Comparison of ENCODE assay signal across 9 cellular contexts in the genomic region with DNA sequence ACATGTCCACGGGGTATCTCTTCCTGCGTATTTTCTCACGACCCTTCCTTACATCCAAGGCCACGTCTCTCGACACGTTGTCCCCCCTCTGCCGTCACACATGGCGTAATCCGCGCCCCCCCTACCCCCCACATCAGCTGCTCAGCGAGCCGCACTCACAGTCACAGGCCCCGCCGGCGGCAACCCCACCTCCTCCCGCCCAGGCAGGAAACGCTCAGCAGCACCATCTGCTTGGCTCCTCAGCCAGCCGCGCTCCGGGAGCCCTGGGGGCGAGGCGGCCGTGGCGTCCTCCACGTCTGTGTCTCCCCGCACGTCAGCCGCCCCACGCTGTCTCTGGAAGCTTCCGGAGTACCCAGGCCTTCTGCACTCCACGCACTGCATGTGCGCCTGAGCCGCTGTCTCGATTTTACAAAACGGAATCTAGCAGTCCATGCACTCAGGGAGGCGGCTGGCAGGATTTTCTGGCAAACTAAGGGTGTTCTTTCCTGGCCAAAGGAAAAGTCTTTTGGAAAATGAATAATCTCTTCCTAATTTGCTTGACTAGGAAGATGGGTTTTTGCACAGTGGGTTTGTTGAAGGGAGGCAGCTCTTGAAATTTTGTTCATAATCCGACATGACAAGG.
A peak's percentile ranks its signal among the peaks of the same experiment; 100 is the strongest.
DNase-seq lines count a peak whose midpoint lies in the region; ATAC-seq, FAIRE-seq and TF ChIP-seq lines count a peak whose summit lies in the region.
"Had no signal": no experiment of that assay in that cellular context is flagged by ENCODE, and none has a peak within 500 bp of the region (broad histone marks: within the 10 kb centered on the region; RNA-seq: fewer than 3 reads in every experiment).

No MANE protein-coding gene starts in this region.

- CTCF ChIA-PET in IMR-90 (lab: Yijun Ruan, JAX) = no interaction called here

- no peak for TF ChIP-seq POLR2A in IMR-90 (IDR thresholded peaks at IDR 0.05; ENCODE audit: low read depth, low read length)

- H3K14ac ChIP-seq in IMR-90 (replicated peaks; ENCODE audit: low read depth, low read length) = peak overlapping the region; percentile 79

- H4K8ac ChIP-seq in IMR-90 (ENCODE audit: low read depth in 2 of 2, low read length in 2 of 2) = peak overlapping the region; percentile 86

- no peak for FAIRE-seq in GM18507 (lab: Jason Lieb, UNC)

- peak overlapping the region; percentile 87 for H2BK120ac ChIP-seq in IMR-90 (ENCODE audit: low read depth, low read length)

- H2BK20ac ChIP-seq in IMR-90 (ENCODE audit: low read depth, low read length) = peak overlapping the region; percentile 55

- H4K91ac ChIP-seq in IMR-90 (ENCODE audit: insufficient read depth, low read depth, low read length) = peak overlapping the region; percentile 71

- peak overlapping the region; percentile 90 for H3K4ac ChIP-seq in IMR-90 (ENCODE audit: low read depth, low read length)

- H3K27ac ChIP-seq in IMR-90 (ENCODE audit: insufficient read depth, low read length) (peak overlapping the region; percentile 80), caudate nucleus (ENCODE audit: low read depth, low read length) (peak overlapping the region; percentile 82)
- H3K27ac ChIP-seq: cardiac muscle cell had no signal

- H3K4me3 ChIP-seq in IMR-90 (ENCODE audit: insufficient read depth, low read depth, low read length) = no peak overlapping the region
- H3K4me3 ChIP-seq: cardiac muscle cell had no signal

- 21% methylated on average over 27 of the region's 37 CpGs; no CpG with 5 or more reads in 1 of the 2 experiments for WGBS in IMR-90 (ENCODE audit: extremely low coverage in 2 of 2, insufficient read length in 1 of 2), 2 experiments

- TF ChIP-seq CTCF in IMR-90 (conservative IDR thresholded peaks at IDR 0.05; ENCODE audit: low read depth, low read length) = 0 out of 2 replicates have a peak, but pooled peaks have one; percentile 9

- dilution Hi-C loops in IMR-90 (cut with HindIII; ENCODE audit: low sequenced_read_pairs, unreplicated experiment) = no loop called here

- POLR2A ChIA-PET in IMR-90 (lab: Charles Lee; ENCODE audit: unreplicated experiment) = no interaction called here

- peaks cover 10% of the 10 kb centered on the region for H3K4me1 ChIP-seq in IMR-90 (ENCODE audit: control insufficient read depth, insufficient read depth, low read length)

- H3K18ac ChIP-seq in IMR-90 (ENCODE audit: low read depth, low read length) = peak overlapping the region; percentile 33

- no peaks in the 10 kb centered on the region; a peak in 1 of 4 replicates for H3K79me1 ChIP-seq in IMR-90 (ENCODE audit: low read depth in 1 of 2, low read length in 2 of 2)

- peak overlapping the region; percentile 71; the same call in 2 of the 3 replicates for H2BK15ac ChIP-seq in IMR-90 (ENCODE audit: low read depth, low read length)

- intact Hi-C loops in IMR-90 (cut with micrococcal nuclease) = loop anchor here (1.0 kb wide), 1 partner anchor 29 kb away; no protein-coding TSS in a partner anchor

- H3K27me3 ChIP-seq in IMR-90 (ENCODE audit: control insufficient read depth, insufficient read depth, low read length) = no peaks in the 10 kb centered on the region
- H3K27me3 ChIP-seq: cardiac muscle cell had no signal

- H2AK5ac ChIP-seq in IMR-90 (ENCODE audit: low read depth, low read length) = 0 out of 2 replicates have a peak overlapping the region, but pooled peaks have one; percentile 22

- H3K56ac ChIP-seq in IMR-90 (ENCODE audit: extremely low read depth, insufficient read depth, low read length) = peak overlapping the region; percentile 72; the same call in 1 of the 2 replicates

- H2AK9ac ChIP-seq in IMR-90 (replicated peaks; ENCODE audit: low read depth, low read length, poor library complexity) = peak overlapping the region; percentile 2

- no TSS peak for BruUV-seq in IMR-90 (replicated peaks; lab: Mats Ljungman, UMichigan)

- peak; percentile 70 for ATAC-seq in IMR-90 (ENCODE audit: low read depth)
- ATAC-seq in activated CD4-positive, CD25-positive, alpha-beta regulatory T cell treated with anti-CD3 and anti-CD28 coated beads, Interleukin-2, amount 50 U/mL, for 24 hours = peak; percentile 84 to 90
- ATAC-seq in left lobe of liver = peak; percentile 68

- peak overlapping the region; percentile 66 for H4K5ac ChIP-seq in IMR-90 (ENCODE audit: low read depth, low read length)

- peak; percentile 67 for DNase-seq in GM18507 (ENCODE audit: extremely low spot score, insufficient read length, low read depth)
- peak; percentile 86 for DNase-seq in IMR-90
- DNase-seq in caudate nucleus (lab: John Stamatoyannopoulos, UW) = peak in 16 of 61 donors; percentile 6 to 80 (median 38)
- peak; percentile 60 for DNase-seq in left lobe of liver (ENCODE audit: low spot score)
- peak; percentile 39 to 70 (median 69) for DNase-seq in stimulated activated CD4-positive, alpha-beta T cell treated with anti-CD3 and anti-CD28 coated beads, TNF-alpha, amount 100 ng/mL, for 4 hours (ENCODE audit: low read depth in 3 of 3)
- no peak for DNase-seq in RKO (ENCODE audit: low spot score)
- no peak for DNase-seq in NCI-H2081 (lab: John Stamatoyannopoulos, UW)

- H3K9ac ChIP-seq in IMR-90 (ENCODE audit: low read depth, low read length) = peak overlapping the region; percentile 35

- TF ChIP-seq RAD21 in IMR-90 (IDR thresholded peaks at IDR 0.05; ENCODE audit: low read length) = peak; percentile 19

- H4K20me1 ChIP-seq in IMR-90 (ENCODE audit: insufficient read depth, low read length) = no peaks in the 10 kb centered on the region

- H3K4me2 ChIP-seq in IMR-90 (ENCODE audit: low read depth, low read length) = peak overlapping the region; percentile 30

- peak overlapping the region; percentile 86 for H2BK5ac ChIP-seq in IMR-90 (ENCODE audit: low read depth, low read length, poor library complexity, severe bottlenecking)

- H3K23ac ChIP-seq in IMR-90 (ENCODE audit: low read depth, low read length) = peak overlapping the region; percentile 87; the same call in 1 of the 2 replicates

- no peaks in the 10 kb centered on the region for H3K36me3 ChIP-seq in IMR-90 (ENCODE audit: control insufficient read depth, insufficient read depth, low read length)
- H3K36me3 ChIP-seq: cardiac muscle cell had no signal

- in situ Hi-C loops in IMR-90 (cut with MboI; ENCODE audit: low sequenced_read_pairs) = no loop called here

- H3K9me1 ChIP-seq in IMR-90 (ENCODE audit: insufficient read depth, low read length) = peaks cover 8% of the 10 kb centered on the region; the same call in 1 of the 2 replicates

- no peaks in the 10 kb centered on the region for H3K9me3 ChIP-seq in IMR-90 (ENCODE audit: control insufficient read depth, insufficient read depth, low read length)

- peak overlapping the region; percentile 80 for H2AFZ ChIP-seq in IMR-90 (replicated peaks; ENCODE audit: low read length, poor library complexity)

TF ChIP-seq in IMR-90, 13 proteins besides CTCF, POLR2A, EP300 and RAD21:
- peak; percentile 75; the same call in 1 of the 2 replicates for TF ChIP-seq MAZ (IDR thresholded peaks at IDR 0.05; ENCODE audit: borderline replicate concordance, low read depth, low read length)
- TF ChIP-seq NFE2L2 (IDR thresholded peaks at IDR 0.05; ENCODE audit: low read depth, low read length) = no peak
- peak; percentile 68 for TF ChIP-seq FOS (IDR thresholded peaks at IDR 0.05; ENCODE audit: low read depth, low read length)
- peak; percentile 65 for TF ChIP-seq CEBPB (IDR thresholded peaks at IDR 0.05; ENCODE audit: low read depth, low read length)
- TF ChIP-seq RCOR1 (IDR thresholded peaks at IDR 0.05; ENCODE audit: insufficient replicate concordance, low read length) = no peak
- peak; percentile 32; the same call in 1 of the 2 replicates for TF ChIP-seq BHLHE40 (IDR thresholded peaks at IDR 0.05; ENCODE audit: low read depth, low read length)

Comparison
In these comparisons a context has a peak if more than half of its experiments do, and no peak if none do; other contexts are left out.
1. DNase-seq: peak in GM18507 (single experiment), IMR-90 (single experiment), left lobe of liver (single experiment) and stimulated activated CD4-positive, alpha-beta T cell treated with anti-CD3 and anti-CD28 coated beads, TNF-alpha, amount 100 ng/mL, for 4 hours (3 of 3); none in RKO (single experiment) and NCI-H2081 (0 of 2).
2. Peak in every context shown above with its lines, with median percentiles within 50 percentile points of each other: ATAC-seq.